In genomic region chr7:35894721-35895120, GRCh38 we compare ENCODE assay signal across 29 cellular contexts.
DNase-seq lines count a peak whose midpoint lies in the region; ATAC-seq, FAIRE-seq and TF ChIP-seq lines count a peak whose summit lies in the region.
"Had no signal": no experiment of that assay in that cellular context is flagged by ENCODE, and none has a peak within 500 bp of the region (broad histone marks: within the 10 kb centered on the region; RNA-seq: fewer than 3 reads in every experiment).

No MANE protein-coding gene starts in this region.

- peaks cover 0 to 39% (median 0%) of the 10 kb centered on the region in 3 donors for H3K36me3 ChIP-seq in esophagus squamous epithelium

- no peaks in the 10 kb centered on the region for H3K9me3 ChIP-seq in esophagus squamous epithelium
- H3K9me3 ChIP-seq: HAP-1, SJCRH30, tibial nerve had no signal

- no peak for TF ChIP-seq POLR2A in esophagus squamous epithelium (IDR thresholded peaks at IDR 0.05)

- CTCF ChIA-PET in activated CD4-positive, alpha-beta T cell treated with anti-CD3 and anti-CD28 coated beads for 36 hours (lab: Charles Lee): no interaction called here

- ATAC-seq in activated CD4-positive, alpha-beta T cell treated with anti-CD3 and anti-CD28 coated beads for 36 hours: no peak
- ATAC-seq in natural killer cell treated with Interleukin-12 subunit alpha and Interleukin-12 subunit beta and Interleukin-15 and Interleukin-18, amount 100 ng/mL, for 72 hours: no peak
- no peak for ATAC-seq in HG03139 (IDR thresholded peaks at IDR 0.05; ENCODE audit: unreplicated experiment)
- ATAC-seq: activated CD8-positive, alpha-beta memory T cell treated with anti-CD3 and anti-CD28 coated beads, Interleukin-2, amount 10 ng/mL, durations not matched to agents 7 days and 5 days; GM12878; HepG2; left ventricle myocardium superior; right cardiac atrium had no signal

- peaks cover 30% of the 10 kb centered on the region for H3K4me1 Mint-ChIP-seq in activated CD4-positive, alpha-beta T cell treated with anti-CD3 and anti-CD28 coated beads for 36 hours
- H3K4me1 Mint-ChIP-seq in natural killer cell treated with Interleukin-12 subunit alpha and Interleukin-12 subunit beta and Interleukin-15 and Interleukin-18, amount 100 ng/mL, for 72 hours (ENCODE audit: low read depth in 2 of 2): peaks cover 22 to 34% of the 10 kb centered on the region in 2 donors

- no peaks in the 10 kb centered on the region for H3K27me3 Mint-ChIP-seq in activated CD4-positive, alpha-beta T cell treated with anti-CD3 and anti-CD28 coated beads for 36 hours
- H3K27me3 Mint-ChIP-seq in natural killer cell treated with Interleukin-12 subunit alpha and Interleukin-12 subunit beta and Interleukin-15 and Interleukin-18, amount 100 ng/mL, for 72 hours: no peaks in the 10 kb centered on the region
- H3K27me3 Mint-ChIP-seq: activated CD8-positive, alpha-beta memory T cell treated with anti-CD3 and anti-CD28 coated beads, Interleukin-2, amount 10 ng/mL, durations not matched to agents 7 days and 5 days had no signal

- intact Hi-C loops in activated CD4-positive, alpha-beta T cell treated with anti-CD3 and anti-CD28 coated beads for 36 hours (cut with DNase I, micrococcal nuclease): no loop called here
- intact Hi-C loops in esophagus squamous epithelium (cut with DNase I): no loop called here

- no peaks in the 10 kb centered on the region for H3K9me3 Mint-ChIP-seq in activated CD4-positive, alpha-beta T cell treated with anti-CD3 and anti-CD28 coated beads for 36 hours (ENCODE audit: low read depth)
- no peaks in the 10 kb centered on the region for H3K9me3 Mint-ChIP-seq in natural killer cell treated with Interleukin-12 subunit alpha and Interleukin-12 subunit beta and Interleukin-15 and Interleukin-18, amount 100 ng/mL, for 72 hours

- H3K4me3 ChIP-seq in esophagus squamous epithelium: no peak overlapping the region
- H3K4me3 ChIP-seq: GM12878, HAP-1, SJCRH30, tibial nerve had no signal

- DNase-seq in activated CD4-positive, alpha-beta T cell treated with anti-CD3 and anti-CD28 coated beads for 36 hours: no peak
- DNase-seq in activated CD4-positive, alpha-beta T cell treated with anti-CD3 and anti-CD28 coated beads for 1 hour: no peak
- DNase-seq in GM19239 (ENCODE audit: insufficient read length, low spot score): no peak
- peak; percentile 18 for DNase-seq in amniotic epithelial cell (ENCODE audit: low read depth)
- DNase-seq in natural killer cell treated with Interleukin-12 subunit alpha and Interleukin-12 subunit beta and Interleukin-15 and Interleukin-18, amount 100 ng/mL, for 72 hours (ENCODE audit: low spot score): no peak
- DNase-seq in esophagus squamous epithelium (lab: John Stamatoyannopoulos, UW): no peak
- no peak for DNase-seq in inferior parietal cortex (ENCODE audit: extremely low spot score)
- DNase-seq: 8988T; activated CD4-positive, alpha-beta T cell treated with anti-CD3 and anti-CD28 coated beads for 4 hours; activated CD8-positive, alpha-beta memory T cell treated with anti-CD3 and anti-CD28 coated beads, Interleukin-2, amount 10 ng/mL, durations not matched to agents 7 days and 5 days; brain microvascular endothelial cell; COR-L47; DMS79 treated with DMSO at 0.1 percent for 48 hours; effector CD4-positive, alpha-beta T cell; hypothalamus; left ventricle myocardium superior; NCI-H1092 treated with DMSO at 0.1 percent for 48 hours; NCI-H2029; NCI-H526 treated with DMSO at 0.1 percent for 48 hours; right cardiac atrium; SJCRH30; T-helper 1 cell had no signal

- no peak for TF ChIP-seq CTCF in esophagus squamous epithelium (IDR thresholded peaks at IDR 0.05)

- FAIRE-seq in GM19239 (lab: Jason Lieb, UNC): peak; percentile 14
- FAIRE-seq: GM12878, HepG2, islet of Langerhans had no signal

- H3K4me1 ChIP-seq in esophagus squamous epithelium: peaks cover 0 to 6% (median 0%) of the 10 kb centered on the region in 3 donors
- H3K4me1 ChIP-seq: parathyroid adenoma, SJCRH30 had no signal

- no peaks in the 10 kb centered on the region for H3K27me3 ChIP-seq in esophagus squamous epithelium
- H3K27me3 ChIP-seq: brain microvascular endothelial cell, SJCRH30, tibial nerve had no signal

- POLR2A ChIA-PET in activated CD4-positive, alpha-beta T cell treated with anti-CD3 and anti-CD28 coated beads for 36 hours (lab: Charles Lee): no interaction called here

- H3K36me3 Mint-ChIP-seq in activated CD4-positive, alpha-beta T cell treated with anti-CD3 and anti-CD28 coated beads for 36 hours (ENCODE audit: low read depth): peaks cover 11% of the 10 kb centered on the region
- H3K36me3 Mint-ChIP-seq in natural killer cell treated with Interleukin-12 subunit alpha and Interleukin-12 subunit beta and Interleukin-15 and Interleukin-18, amount 100 ng/mL, for 72 hours: peaks cover 27% of the 10 kb centered on the region

- 86 to 93% methylated on average over 1 of the region's 1 CpG for WGBS in esophagus squamous epithelium, 2 donors

- no peak overlapping the region for H3K27ac ChIP-seq in esophagus squamous epithelium
- H3K27ac ChIP-seq: brain microvascular endothelial cell, parathyroid adenoma, SJCRH30, tibial nerve had no signal

- no peak overlapping the region for H3K4me3 Mint-ChIP-seq in activated CD4-positive, alpha-beta T cell treated with anti-CD3 and anti-CD28 coated beads for 36 hours
- H3K4me3 Mint-ChIP-seq in natural killer cell treated with Interleukin-12 subunit alpha and Interleukin-12 subunit beta and Interleukin-15 and Interleukin-18, amount 100 ng/mL, for 72 hours: no peak overlapping the region
- H3K4me3 Mint-ChIP-seq: activated CD8-positive, alpha-beta memory T cell treated with anti-CD3 and anti-CD28 coated beads, Interleukin-2, amount 10 ng/mL, durations not matched to agents 7 days and 5 days had no signal

- H3K27ac Mint-ChIP-seq in activated CD4-positive, alpha-beta T cell treated with anti-CD3 and anti-CD28 coated beads for 36 hours: peak overlapping the region; percentile 69
- peak overlapping the region; percentile 56 to 57 for H3K27ac Mint-ChIP-seq in natural killer cell treated with Interleukin-12 subunit alpha and Interleukin-12 subunit beta and Interleukin-15 and Interleukin-18, amount 100 ng/mL, for 72 hours
- H3K27ac Mint-ChIP-seq: activated CD8-positive, alpha-beta memory T cell treated with anti-CD3 and anti-CD28 coated beads, Interleukin-2, amount 10 ng/mL, durations not matched to agents 7 days and 5 days had no signal
